9 cellular contexts compared by ENCODE assay signal in genomic region chr7:55574062-55574717, GRCh38. TPM values are rescaled to one million over a fixed set of nuclear protein-coding genes. Genes with fewer than 3 reads are reported as not detected.
DNase-seq lines count a peak whose midpoint lies in the region; FAIRE-seq and TF ChIP-seq lines count a peak whose summit lies in the region.
"Had no signal": no experiment of that assay in that cellular context is flagged by ENCODE, and none has a peak within 500 bp of the region (broad histone marks: within the 10 kb centered on the region; RNA-seq: fewer than 3 reads in every experiment).

No MANE protein-coding gene starts in this region.

- no peak overlapping the region for H3K4me3 ChIP-seq in uterus

- peak overlapping the region; percentile 83 to 93 for H3K27ac ChIP-seq in uterus

- no peak for TF ChIP-seq POLR2A in uterus (IDR thresholded peaks at IDR 0.05)
- TF ChIP-seq POLR2A in GM12892 (IDR thresholded peaks at IDR 0.05; ENCODE audit: low read depth, low read length): no peak

- H3K4me1 ChIP-seq in uterus: peaks cover 0 to 6% of the 10 kb centered on the region in 2 donors

- H3K27me3 ChIP-seq in uterus: no peaks in the 10 kb centered on the region

- FAIRE-seq in islet of Langerhans (lab: Jason Lieb, UNC) (peak; percentile 90), GM12892 (lab: Jason Lieb, UNC) (no peak)

- intact Hi-C loops in uterus (cut with DNase I; ENCODE audit: low total_unique reads): no loop called here

- peak; percentile 30 for DNase-seq in stimulated activated CD4-positive, alpha-beta T cell treated with anti-CD3 and anti-CD28 coated beads, Interleukin-1b, Interleukin-23, amount 100 ng/mL, for 48 hours
- DNase-seq in stimulated activated CD4-positive, alpha-beta T cell treated with anti-CD3 and anti-CD28 coated beads, Interleukin-2, amount 100 ng/mL, for 48 hours: no peak
- DNase-seq in activated T-helper 1 cell treated with Interleukin-2 at 50 U/mL for 16 hours (ENCODE audit: low read depth): peak; percentile 12
- no peak for DNase-seq in uterus
- no peak for DNase-seq in GM12892 (ENCODE audit: insufficient read length)
- DNase-seq in SW 1271 (lab: John Stamatoyannopoulos, UW): no peak
- no peak for DNase-seq in NCI-H2029 treated with DMSO at 0.1 percent for 48 hours (lab: John Stamatoyannopoulos, UW)
- DNase-seq: DMS153 had no signal

- TF ChIP-seq CTCF in uterus (IDR thresholded peaks at IDR 0.05): no peak

- H3K9me3 ChIP-seq in uterus: no peaks in the 10 kb centered on the region

- no peaks in the 10 kb centered on the region for H3K36me3 ChIP-seq in uterus

RNA-seq across cellular contexts. Expression of gene VOPP1, which starts 1.9 kb away (rescaled TPM):
- 10 to 100 TPM; 22.1 to 58.9 (median 39.8) TPM for total RNA-seq in uterus
- polyA plus RNA-seq in GM12892 (2012; ENCODE audit: missing spikeins): 210 TPM

Comparison
In these comparisons a context has a peak if more than half of its experiments do, and no peak if none do; other contexts are left out.
1. DNase-seq: peak in stimulated activated CD4-positive, alpha-beta T cell treated with anti-CD3 and anti-CD28 coated beads, Interleukin-1b, Interleukin-23, amount 100 ng/mL, for 48 hours (single experiment) and activated T-helper 1 cell treated with Interleukin-2 at 50 U/mL for 16 hours (single experiment); none in stimulated activated CD4-positive, alpha-beta T cell treated with anti-CD3 and anti-CD28 coated beads, Interleukin-2, amount 100 ng/mL, for 48 hours (0 of 2), uterus (0 of 2), GM12892 (single experiment), SW 1271 (0 of 2) and NCI-H2029 treated with DMSO at 0.1 percent for 48 hours (single experiment).